23 cellular contexts compared by ENCODE assay signal in genomic region chr6:17186925-17187324, GRCh38.
"Had no signal": no experiment of that assay in that cellular context is flagged by ENCODE, and none has a peak within 500 bp of the region (broad histone marks: within the 10 kb centered on the region; RNA-seq: fewer than 3 reads in every experiment).

No MANE protein-coding gene starts in this region.

- DNase-seq: colonic mucosa; cortex of kidney; effector CD8-positive, alpha-beta T cell; effector memory CD8-positive, alpha-beta T cell; endodermal cell; foreskin keratinocyte; heart left ventricle; hypothalamus; immature natural killer cell; left cardiac atrium; left lung; left ventricle myocardium superior; lower lobe of right lung; mesenchymal stem cell; mucosa of descending colon had no signal

- H3K27ac Mint-ChIP-seq: dendritic cell treated with granulocyte-macrophage colony-stimulating factor and Interleukin-4, amounts not matched to agents 40 ng/mL and 50 ng/mL, for 4 days; effector memory CD8-positive, alpha-beta T cell; endodermal cell; immature natural killer cell; mesothelial cell of epicardium had no signal

- H3K4me1 Mint-ChIP-seq: endodermal cell, immature natural killer cell, mesothelial cell of epicardium had no signal

- H3K9me3 Mint-ChIP-seq: dendritic cell treated with granulocyte-macrophage colony-stimulating factor and Interleukin-4, amounts not matched to agents 40 ng/mL and 50 ng/mL, for 4 days had no signal

- H3K27ac ChIP-seq: colonic mucosa, esophagus muscularis mucosa, foreskin keratinocyte, gastroesophageal sphincter, heart left ventricle, hepatocyte, left lung, lower lobe of right lung had no signal

- H3K9me3 ChIP-seq: colonic mucosa, lower lobe of right lung had no signal

- H3K36me3 Mint-ChIP-seq: immature natural killer cell, mesothelial cell of epicardium had no signal

- FAIRE-seq: endothelial cell of umbilical vein, frontal cortex, keratinocyte had no signal

- H3K4me3 Mint-ChIP-seq: dendritic cell treated with granulocyte-macrophage colony-stimulating factor and Interleukin-4, amounts not matched to agents 40 ng/mL and 50 ng/mL, for 4 days; effector memory CD8-positive, alpha-beta T cell; endodermal cell; immature natural killer cell; mesothelial cell of epicardium had no signal

- H3K4me3 ChIP-seq: colonic mucosa, esophagus muscularis mucosa, gastroesophageal sphincter, heart left ventricle, hepatocyte, left lung, lower lobe of right lung, mucosa of descending colon had no signal

- H3K4me1 ChIP-seq: colonic mucosa, esophagus muscularis mucosa, foreskin keratinocyte, gastroesophageal sphincter, heart left ventricle, left lung, lower lobe of right lung had no signal

- H3K36me3 ChIP-seq: colonic mucosa, esophagus muscularis mucosa, gastroesophageal sphincter, heart left ventricle, left lung, lower lobe of right lung had no signal

- H3K27me3 ChIP-seq: colonic mucosa, esophagus muscularis mucosa, gastroesophageal sphincter, heart left ventricle, hepatocyte, left lung had no signal
